19 cellular contexts compared by ENCODE assay signal in genomic region chr2:190634381-190634780, GRCh38. TPM values are rescaled to one million over a fixed set of nuclear protein-coding genes. Genes with fewer than 3 reads are reported as not detected.
DNase-seq lines count a peak whose midpoint lies in the region; ATAC-seq and TF ChIP-seq lines count a peak whose summit lies in the region.
"Had no signal": no experiment of that assay in that cellular context is flagged by ENCODE, and none has a peak within 500 bp of the region (broad histone marks: within the 10 kb centered on the region; RNA-seq: fewer than 3 reads in every experiment).

No MANE protein-coding gene starts in this region.

- no peak for TF ChIP-seq CTCF in AG09309 (IDR thresholded peaks at IDR 0.05; ENCODE audit: control insufficient read depth, insufficient read depth, low read depth, low read length, missing control alignments)
- TF ChIP-seq CTCF in cardiac fibroblast (IDR thresholded peaks at IDR 0.05; ENCODE audit: low read depth, low read length), result no peak
- TF ChIP-seq CTCF in fibroblast of villous mesenchyme (IDR thresholded peaks at IDR 0.05; ENCODE audit: insufficient read depth, low read depth, low read length), result no peak

- no peak for ATAC-seq in HG03139 (IDR thresholded peaks at IDR 0.05; ENCODE audit: unreplicated experiment)

- peak; percentile 79 for DNase-seq in AG09309 (ENCODE audit: low read depth)
- DNase-seq in GM03348 (ENCODE audit: low spot score), result peak; percentile 42
- DNase-seq in cardiac fibroblast (ENCODE audit: low read depth in 2 of 2), result peak; percentile 56 to 64
- DNase-seq in fibroblast of villous mesenchyme (ENCODE audit: low read depth), result peak; percentile 56
- DNase-seq in activated effector memory CD4-positive, alpha-beta T cell treated with anti-CD3 and anti-CD28 coated beads, Interleukin-2, amount 50 U/mL, for 16 hours, result no peak
- DNase-seq in KBM-7, result no peak
- no peak for DNase-seq in foreskin melanocyte
- DNase-seq: CD4-positive, alpha-beta T cell; DMS79 treated with DMSO at 0.1 percent for 48 hours; HFFc6; MM.1S; NCI-H1105; NCI-H1930; NCI-H2171; NCI-H446 treated with DMSO at 0.1 percent for 48 hours; NCI-H82; Peyer's patch; SHP77 had no signal

- in situ Hi-C loops in KBM-7 (cut with MboI; ENCODE audit: low pct_unique_long_range_greater_than_20kb, low sequenced_read_pairs), result no loop called here

- H3K4me3 ChIP-seq in AG09309 (ENCODE audit: control insufficient read depth, low read depth, low read length) (no peak overlapping the region), cardiac fibroblast (replicated peaks in 1 of 2; ENCODE audit: low read depth in 2 of 2, low read length in 2 of 2) (no peak overlapping the region), fibroblast of villous mesenchyme (ENCODE audit: low read depth, low read length) (no peak overlapping the region)
- H3K4me3 ChIP-seq: Peyer's patch had no signal

RNA-seq across cellular contexts. Expression of gene NAB1, which starts 14.5 kb away (rescaled TPM):
- 32.2 and 54.8 TPM in 2 replicates for total RNA-seq in fibroblast of villous mesenchyme

Comparison
In these comparisons a context has a peak if more than half of its experiments do, and no peak if none do; other contexts are left out.
1. DNase-seq: peak in AG09309 (single experiment), GM03348 (single experiment), cardiac fibroblast (2 of 2) and fibroblast of villous mesenchyme (single experiment); none in activated effector memory CD4-positive, alpha-beta T cell treated with anti-CD3 and anti-CD28 coated beads, Interleukin-2, amount 50 U/mL, for 16 hours (single experiment), KBM-7 (single experiment) and foreskin melanocyte (single experiment).